ENCODE assay signal across 28 cellular contexts in the genomic region with DNA sequence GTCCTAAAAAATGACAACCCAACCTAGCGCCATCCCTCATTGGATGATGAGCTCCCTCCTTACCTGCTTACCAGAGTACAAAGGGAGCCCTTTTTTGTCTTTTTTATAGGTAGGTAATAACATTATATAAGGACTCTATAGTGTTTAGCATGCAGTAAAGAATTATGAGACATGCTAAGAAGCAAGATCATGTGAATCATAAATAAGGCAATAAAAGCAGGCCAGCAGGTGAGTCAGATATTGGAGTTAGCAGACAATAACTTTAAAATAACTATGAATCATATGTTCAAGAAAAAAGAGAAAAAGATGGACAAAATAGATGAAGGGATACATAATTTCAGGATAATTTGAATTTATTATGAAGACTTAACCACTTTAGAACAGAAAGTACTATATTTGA.
DNase-seq lines count a peak whose midpoint lies in the region; ATAC-seq and TF ChIP-seq lines count a peak whose summit lies in the region.
"Had no signal": no experiment of that assay in that cellular context is flagged by ENCODE, and none has a peak within 500 bp of the region (broad histone marks: within the 10 kb centered on the region; RNA-seq: fewer than 3 reads in every experiment).

No MANE protein-coding gene starts in this region.

- no peak for DNase-seq in stimulated activated naive CD8-positive, alpha-beta T cell treated with anti-CD3 and anti-CD28 coated beads, Interleukin-15, Interleukin-2, amounts not matched to agents 100 U/mL and 50 U/mL, for 24 hours
- no peak for DNase-seq in activated T-helper 2 cell treated with anti-CD3 and anti-CD28 coated beads, Interferon-gamma antibody, Interleukin-2, Interleukin-4, amounts not matched to agents 10 μg/mL and 5 μg/mL and 100 μg/mL, durations not matched to agents 14 hours and 24 hours and 36 hours (ENCODE audit: low spot score)
- DNase-seq in foreskin fibroblast: peak; percentile 24 to 47
- DNase-seq in colonic mucosa: no peak
- no peak for DNase-seq in NCI-H510A treated with DMSO at 0.1 percent for 48 hours (lab: John Stamatoyannopoulos, UW)
- DNase-seq in activated T-cell treated with anti-CD3 and anti-CD28 coated beads for 4 hours: no peak
- no peak for DNase-seq in stimulated activated CD4-positive, alpha-beta T cell treated with anti-CD3 and anti-CD28 coated beads, Interleukin-2, amount 100 ng/mL, for 48 hours
- DNase-seq: activated CD8-positive, alpha-beta memory T cell treated with anti-CD3 and anti-CD28 coated beads for 24 hours; activated naive CD4-positive, alpha-beta T cell; activated T-cell treated with anti-CD3 and anti-CD28 coated beads, Interleukin-2, amount 50 U/mL, for 24 hours; adrenal gland; BE2C; CD8-positive, alpha-beta memory T cell; effector memory CD8-positive, alpha-beta T cell; esophagus squamous epithelium; left lung; naive B cell; NCI-H1105 treated with DMSO at 0.1 percent for 48 hours; NCI-H2029; NCI-H2227 treated with DMSO at 0.1 percent for 48 hours; NCI-H69; upper lobe of left lung had no signal

- H3K4me1 ChIP-seq in colonic mucosa: no peaks in the 10 kb centered on the region
- H3K4me1 ChIP-seq: upper lobe of left lung had no signal

- H3K4me3 ChIP-seq in foreskin fibroblast (ENCODE audit: low read depth in 1 of 2, low read length in 2 of 2) (no peak overlapping the region), colonic mucosa (no peak overlapping the region)
- H3K4me3 ChIP-seq: adrenal gland, esophagus squamous epithelium, left lung, SJSA1, upper lobe of left lung had no signal

- no peak for TF ChIP-seq CTCF in foreskin fibroblast (IDR thresholded peaks at IDR 0.05; ENCODE audit: low read depth, low read length)
- TF ChIP-seq CTCF in colonic mucosa (IDR thresholded peaks at IDR 0.05): no peak

- H3K36me3 Mint-ChIP-seq in stimulated activated naive CD8-positive, alpha-beta T cell treated with anti-CD3 and anti-CD28 coated beads, Interleukin-15, Interleukin-2, amounts not matched to agents 100 ng/mL and 50 ng/mL, for 24 hours (ENCODE audit: low read depth): peaks cover 10% of the 10 kb centered on the region
- H3K36me3 Mint-ChIP-seq in activated T-helper 2 cell treated with anti-CD3 and anti-CD28 coated beads, Interferon-gamma antibody, Interleukin-2, Interleukin-4, amounts not matched to agents 10 μg/mL and 5 μg/mL and 100 μg/mL, durations not matched to agents 14 hours and 24 hours and 36 hours (ENCODE audit: low read depth): peaks cover 76% of the 10 kb centered on the region

- H3K4me3 Mint-ChIP-seq in stimulated activated naive CD8-positive, alpha-beta T cell treated with anti-CD3 and anti-CD28 coated beads, Interleukin-15, Interleukin-2, amounts not matched to agents 100 ng/mL and 50 ng/mL, for 24 hours: no peak overlapping the region
- no peak overlapping the region for H3K4me3 Mint-ChIP-seq in activated T-helper 2 cell treated with anti-CD3 and anti-CD28 coated beads, Interferon-gamma antibody, Interleukin-2, Interleukin-4, amounts not matched to agents 10 μg/mL and 5 μg/mL and 100 μg/mL, durations not matched to agents 14 hours and 24 hours and 36 hours (ENCODE audit: low read depth)
- H3K4me3 Mint-ChIP-seq: activated T-cell treated with anti-CD3 and anti-CD28 coated beads, Interleukin-2, amount 50 U/mL, for 24 hours; CD8-positive, alpha-beta memory T cell; effector memory CD8-positive, alpha-beta T cell; naive B cell had no signal

- H3K27me3 Mint-ChIP-seq in stimulated activated naive CD8-positive, alpha-beta T cell treated with anti-CD3 and anti-CD28 coated beads, Interleukin-15, Interleukin-2, amounts not matched to agents 100 ng/mL and 50 ng/mL, for 24 hours: no peaks in the 10 kb centered on the region
- no peaks in the 10 kb centered on the region for H3K27me3 Mint-ChIP-seq in activated T-helper 2 cell treated with anti-CD3 and anti-CD28 coated beads, Interferon-gamma antibody, Interleukin-2, Interleukin-4, amounts not matched to agents 10 μg/mL and 5 μg/mL and 100 μg/mL, durations not matched to agents 14 hours and 24 hours and 36 hours (ENCODE audit: low read depth)
- H3K27me3 Mint-ChIP-seq: naive B cell had no signal

- H3K27ac Mint-ChIP-seq in stimulated activated naive CD8-positive, alpha-beta T cell treated with anti-CD3 and anti-CD28 coated beads, Interleukin-15, Interleukin-2, amounts not matched to agents 100 ng/mL and 50 ng/mL, for 24 hours: peak overlapping the region; percentile 70
- H3K27ac Mint-ChIP-seq in activated T-helper 2 cell treated with anti-CD3 and anti-CD28 coated beads, Interferon-gamma antibody, Interleukin-2, Interleukin-4, amounts not matched to agents 10 μg/mL and 5 μg/mL and 100 μg/mL, durations not matched to agents 14 hours and 24 hours and 36 hours: peak overlapping the region; percentile 78
- H3K27ac Mint-ChIP-seq: activated T-cell treated with anti-CD3 and anti-CD28 coated beads, Interleukin-2, amount 50 U/mL, for 24 hours; effector memory CD8-positive, alpha-beta T cell had no signal

- H3K9me3 ChIP-seq in colonic mucosa: no peaks in the 10 kb centered on the region
- H3K9me3 ChIP-seq: adrenal gland, BE2C, esophagus squamous epithelium, left lung, neutrophil, SJSA1, upper lobe of left lung had no signal

- intact Hi-C loops in activated T-helper 2 cell treated with anti-CD3 and anti-CD28 coated beads, Interferon-gamma antibody, Interleukin-2, Interleukin-4, amounts not matched to agents 10 μg/mL and 5 μg/mL and 100 μg/mL, durations not matched to agents 14 hours and 24 hours and 36 hours (cut with micrococcal nuclease): no loop called here
- intact Hi-C loops in colonic mucosa (cut with DNase I): no loop called here

- no peaks in the 10 kb centered on the region for H3K9me3 Mint-ChIP-seq in stimulated activated naive CD8-positive, alpha-beta T cell treated with anti-CD3 and anti-CD28 coated beads, Interleukin-15, Interleukin-2, amounts not matched to agents 100 ng/mL and 50 ng/mL, for 24 hours
- H3K9me3 Mint-ChIP-seq in activated T-helper 2 cell treated with anti-CD3 and anti-CD28 coated beads, Interferon-gamma antibody, Interleukin-2, Interleukin-4, amounts not matched to agents 10 μg/mL and 5 μg/mL and 100 μg/mL, durations not matched to agents 14 hours and 24 hours and 36 hours: peaks cover 4% of the 10 kb centered on the region
- H3K9me3 Mint-ChIP-seq: activated T-cell treated with anti-CD3 and anti-CD28 coated beads, Interleukin-2, amount 50 U/mL, for 24 hours; effector memory CD8-positive, alpha-beta T cell; naive B cell had no signal

- H3K4me1 Mint-ChIP-seq in stimulated activated naive CD8-positive, alpha-beta T cell treated with anti-CD3 and anti-CD28 coated beads, Interleukin-15, Interleukin-2, amounts not matched to agents 100 ng/mL and 50 ng/mL, for 24 hours (ENCODE audit: low read depth): peaks cover 46% of the 10 kb centered on the region
- H3K4me1 Mint-ChIP-seq in activated T-helper 2 cell treated with anti-CD3 and anti-CD28 coated beads, Interferon-gamma antibody, Interleukin-2, Interleukin-4, amounts not matched to agents 10 μg/mL and 5 μg/mL and 100 μg/mL, durations not matched to agents 14 hours and 24 hours and 36 hours (ENCODE audit: low read depth): peaks cover 37% of the 10 kb centered on the region
- H3K4me1 Mint-ChIP-seq: CD8-positive, alpha-beta memory T cell had no signal

- H3K9ac ChIP-seq in colonic mucosa (ENCODE audit: low read depth in 2 of 2, low read length in 2 of 2): no peak overlapping the region

- no peaks in the 10 kb centered on the region for H3K36me3 ChIP-seq in colonic mucosa
- H3K36me3 ChIP-seq: adrenal gland, brain microvascular endothelial cell, esophagus squamous epithelium, left lung, neutrophil, SJSA1, upper lobe of left lung had no signal

- no peaks in the 10 kb centered on the region for H3K27me3 ChIP-seq in colonic mucosa
- H3K27me3 ChIP-seq: adrenal gland, BE2C, brain microvascular endothelial cell, esophagus squamous epithelium, left lung, neutrophil, SJSA1, upper lobe of left lung had no signal

- H3K27ac ChIP-seq in colonic mucosa: no peak overlapping the region
- H3K27ac ChIP-seq: adrenal gland, brain microvascular endothelial cell, esophagus squamous epithelium, left lung, neutrophil, SJSA1, upper lobe of left lung had no signal

- no peak for ATAC-seq in stimulated activated naive CD8-positive, alpha-beta T cell treated with anti-CD3 and anti-CD28 coated beads, Interleukin-15, Interleukin-2, amounts not matched to agents 100 U/mL and 50 U/mL, for 24 hours
- ATAC-seq: activated CD4-positive, CD25-positive, alpha-beta regulatory T cell treated with anti-CD3 and anti-CD28 coated beads, Interleukin-2, amount 50 U/mL, for 24 hours; effector memory CD8-positive, alpha-beta T cell; Panc1 had no signal

Comparison
In these comparisons a context has a peak if more than half of its experiments do, and no peak if none do; other contexts are left out.
1. DNase-seq: peak in foreskin fibroblast (2 of 2); none in stimulated activated naive CD8-positive, alpha-beta T cell treated with anti-CD3 and anti-CD28 coated beads, Interleukin-15, Interleukin-2, amounts not matched to agents 100 U/mL and 50 U/mL, for 24 hours (single experiment), activated T-helper 2 cell treated with anti-CD3 and anti-CD28 coated beads, Interferon-gamma antibody, Interleukin-2, Interleukin-4, amounts not matched to agents 10 μg/mL and 5 μg/mL and 100 μg/mL, durations not matched to agents 14 hours and 24 hours and 36 hours (single experiment), colonic mucosa (single experiment), NCI-H510A treated with DMSO at 0.1 percent for 48 hours (single experiment), activated T-cell treated with anti-CD3 and anti-CD28 coated beads for 4 hours (single experiment) and stimulated activated CD4-positive, alpha-beta T cell treated with anti-CD3 and anti-CD28 coated beads, Interleukin-2, amount 100 ng/mL, for 48 hours (0 of 2).